1 cellular context compared by ENCODE assay signal in genomic region chr3:194928831-194929594, GRCh38.
A peak's percentile ranks its signal among the peaks of the same experiment; 100 is the strongest.
TF ChIP-seq lines count a peak whose summit lies in the region.

No MANE protein-coding gene starts in this region.

TF ChIP-seq in HepG2, 621 proteins besides CTCF, POLR2A, EP300 and RAD21 (continued from another document):
- TF ChIP-seq ZNF34 (CRISPR knock-in tag; IDR thresholded peaks at IDR 0.05; ENCODE audit: borderline replicate concordance) = no peak
- no peak for TF ChIP-seq TP53 (CRISPR knock-in tag; conservative IDR thresholded peaks at IDR 0.05)
- no peak for TF ChIP-seq KLF15 (CRISPR knock-in tag; IDR thresholded peaks at IDR 0.05; ENCODE audit: borderline replicate concordance)
- no peak for TF ChIP-seq ZBTB42 (CRISPR knock-in tag; IDR thresholded peaks at IDR 0.05)
- TF ChIP-seq CREBL2 (CRISPR knock-in tag; IDR thresholded peaks at IDR 0.05; ENCODE audit: borderline replicate concordance) = no peak
- no peak for TF ChIP-seq ESRRA (CRISPR knock-in tag; IDR thresholded peaks at IDR 0.05; ENCODE audit: low read depth)
- no peak for TF ChIP-seq ZBTB26 (CRISPR knock-in tag; IDR thresholded peaks at IDR 0.05; ENCODE audit: borderline replicate concordance)
- TF ChIP-seq ZNF383 (CRISPR knock-in tag; IDR thresholded peaks at IDR 0.05; ENCODE audit: borderline replicate concordance) = no peak
- no peak for TF ChIP-seq XBP1 (CRISPR knock-in tag; IDR thresholded peaks at IDR 0.05)
- no peak for TF ChIP-seq ZNF883 (CRISPR knock-in tag; IDR thresholded peaks at IDR 0.05; ENCODE audit: not compliant biosample characterization)
- TF ChIP-seq HOXA3 (CRISPR knock-in tag; IDR thresholded peaks at IDR 0.05) = peak; percentile 42; the same call in 1 of the 2 replicates
- TF ChIP-seq ZNF138 (CRISPR knock-in tag; IDR thresholded peaks at IDR 0.05; ENCODE audit: low read depth) = no peak
- no peak for TF ChIP-seq KDM5A (IDR thresholded peaks at IDR 0.05; ENCODE audit: borderline replicate concordance, low read length)
